ENCODE assay signal across 19 cellular contexts in genomic region chr6:30895343-30895742, GRCh38. TPM values are rescaled to one million over a fixed set of nuclear protein-coding genes. Genes with fewer than 3 reads are reported as not detected.
"Had no signal": no experiment of that assay in that cellular context is flagged by ENCODE, and none has a peak within 500 bp of the region (broad histone marks: within the 10 kb centered on the region; RNA-seq: fewer than 3 reads in every experiment).

No MANE protein-coding gene starts in this region.

- H3K27ac Mint-ChIP-seq: natural killer cell had no signal

- H3K9me3 ChIP-seq: adrenal gland, lower lobe of right lung, right atrium auricular region, thyroid gland had no signal

- DNase-seq: activated CD4-positive, alpha-beta T cell treated with anti-CD3 and anti-CD28 coated beads, Interleukin-2, amount 50 U/mL, for 1 hour; activated gamma-delta T cell treated with Interleukin-2 at 50 U/mL for 16 hours; adrenal gland; dermis blood vessel endothelial cell; foreskin fibroblast; hippocampal formation; left colon; natural killer cell; thyroid gland had no signal

- H3K27me3 ChIP-seq: adrenal gland, cardiac muscle cell, right atrium auricular region, thyroid gland had no signal

- H3K4me1 Mint-ChIP-seq: natural killer cell had no signal

- H3K36me3 Mint-ChIP-seq: activated naive CD4-positive, alpha-beta T cell treated with anti-CD3 and anti-CD28 coated beads, Interleukin-2, amount 50 U/mL, for 72 hours; natural killer cell had no signal

- H3K9me3 Mint-ChIP-seq: activated naive CD4-positive, alpha-beta T cell treated with anti-CD3 and anti-CD28 coated beads, Interleukin-2, amount 50 U/mL, for 72 hours; natural killer cell had no signal

- H3K4me1 ChIP-seq: adrenal gland, lower lobe of right lung, right atrium auricular region, thyroid gland had no signal

- H3K4me3 ChIP-seq: adrenal gland, cardiac muscle cell, lower lobe of right lung, right atrium auricular region, thyroid gland had no signal

- H3K27ac ChIP-seq: adrenal gland, cardiac muscle cell, epithelial cell of prostate, lower lobe of right lung, right atrium auricular region, thyroid gland had no signal

- ATAC-seq: activated CD4-positive, CD25-positive, alpha-beta regulatory T cell treated with anti-CD3 and anti-CD28 coated beads, Interleukin-2, amount 50 U/mL, for 24 hours; activated naive CD4-positive, alpha-beta T cell treated with anti-CD3 and anti-CD28 coated beads, Interleukin-2, amount 50 U/mL, for 72 hours; left colon; lower lobe of right lung; natural killer cell had no signal

- H3K4me3 Mint-ChIP-seq: natural killer cell had no signal

RNA-seq across cellular contexts. Expression of gene SFTA2, which starts 36.6 kb away (rescaled TPM):
- total RNA-seq: activated CD8-positive, alpha-beta memory T cell treated with anti-CD3 and anti-CD28 coated beads for 36 hours; activated naive CD4-positive, alpha-beta T cell treated with anti-CD3 and anti-CD28 coated beads, Interleukin-2, amount 50 U/mL, for 72 hours; cardiac muscle cell; dermis blood vessel endothelial cell; left colon; natural killer cell; right atrium auricular region; skeletal muscle tissue; T-helper 1 cell treated with Interleukin-12 subunit alpha and Interleukin-12 subunit beta and Interleukin-4 antibody, amounts not matched to agents 30 ng/mL and 1 ng/mL, for 36 hours had no signal

RNA-seq across cellular contexts. Expression of gene MUCL3, which starts 45.4 kb away (rescaled TPM):
- total RNA-seq: activated CD8-positive, alpha-beta memory T cell treated with anti-CD3 and anti-CD28 coated beads for 36 hours; activated naive CD4-positive, alpha-beta T cell treated with anti-CD3 and anti-CD28 coated beads, Interleukin-2, amount 50 U/mL, for 72 hours; adrenal gland; cardiac muscle cell; dermis blood vessel endothelial cell; left colon; natural killer cell; right atrium auricular region; skeletal muscle tissue; T-helper 1 cell treated with Interleukin-12 subunit alpha and Interleukin-12 subunit beta and Interleukin-4 antibody, amounts not matched to agents 30 ng/mL and 1 ng/mL, for 36 hours; thyroid gland; ureter had no signal
- polyA plus RNA-seq: cardiac muscle cell had no signal
